8 cellular contexts compared by ENCODE assay signal in genomic region chr6:145813285-145814034, GRCh38. TPM values are rescaled to one million over a fixed set of nuclear protein-coding genes. Genes with fewer than 3 reads are reported as not detected.
DNase-seq lines count a peak whose midpoint lies in the region; TF ChIP-seq lines count a peak whose summit lies in the region.

No MANE protein-coding gene starts in this region.

- 4% methylated on average over 12 of the region's 12 CpGs for WGBS in hepatocyte (ENCODE audit: low lambda C conversion rate, missing lambda C conversion rate)

- H3K27me3 ChIP-seq in hepatocyte (no peaks in the 10 kb centered on the region), skeletal muscle tissue (ENCODE audit: control insufficient read depth in 3 of 3, insufficient read depth in 3 of 3, low read length in 3 of 3) (no peaks in the 10 kb centered on the region)

- H3K4me3 ChIP-seq in hepatocyte (peak overlapping the region; percentile 73), skeletal muscle tissue (ENCODE audit: low read length in 3 of 3) (peak overlapping the region; percentile 77 to 86 (median 84))

- peak overlapping the region; percentile 82 for H3K4me3 Mint-ChIP-seq in activated T-cell treated with anti-CD3 and anti-CD28 coated beads, Interleukin-2, amount 50 U/mL, for 24 hours
- peak overlapping the region; percentile 86 for H3K4me3 Mint-ChIP-seq in activated naive CD8-positive, alpha-beta T cell

- DNase-seq in activated T-cell treated with anti-CD3 and anti-CD28 coated beads, Interleukin-2, amount 50 U/mL, for 24 hours: no peak
- no peak for DNase-seq in activated T-cell treated with anti-CD3 and anti-CD28 coated beads, Interleukin-2, amount 50 U/mL, for 48 hours
- DNase-seq in hepatocyte (ENCODE audit: low spot score) (peak; percentile 11), GM19238 (ENCODE audit: insufficient read length, low spot score) (no peak)
- DNase-seq in stimulated activated CD4-positive, alpha-beta T cell treated with anti-CD3 and anti-CD28 coated beads, Interleukin-1b, Interleukin-23, amount 100 ng/mL, for 48 hours: no peak

- H3K4me1 Mint-ChIP-seq in activated T-cell treated with anti-CD3 and anti-CD28 coated beads, Interleukin-2, amount 50 U/mL, for 24 hours (ENCODE audit: low read depth): peaks cover 59% of the 10 kb centered on the region
- peaks cover 54% of the 10 kb centered on the region for H3K4me1 Mint-ChIP-seq in activated naive CD8-positive, alpha-beta T cell (ENCODE audit: low read depth)

- H3K36me3 Mint-ChIP-seq in activated T-cell treated with anti-CD3 and anti-CD28 coated beads, Interleukin-2, amount 50 U/mL, for 24 hours (ENCODE audit: low read depth): peaks cover 10% of the 10 kb centered on the region
- peaks cover 8% of the 10 kb centered on the region for H3K36me3 Mint-ChIP-seq in activated naive CD8-positive, alpha-beta T cell

- H3K36me3 ChIP-seq in KOPT-K1 (ENCODE audit: insufficient read depth, low read length): no peaks in the 10 kb centered on the region
- no peaks in the 10 kb centered on the region for H3K36me3 ChIP-seq in hepatocyte (replicated peaks; ENCODE audit: insufficient read depth, low read depth)
- H3K36me3 ChIP-seq in skeletal muscle tissue (ENCODE audit: control insufficient read depth in 3 of 3, insufficient read depth in 3 of 3, low read length in 3 of 3): no peaks in the 10 kb centered on the region

- peak overlapping the region; percentile 76 for H3K4me2 ChIP-seq in hepatocyte

- H3K4me1 ChIP-seq in hepatocyte (ENCODE audit: insufficient read depth) (peaks cover 37% of the 10 kb centered on the region), skeletal muscle tissue (ENCODE audit: control insufficient read depth in 3 of 3, insufficient read depth in 3 of 3, low read length in 3 of 3) (peaks cover 19 to 30% (median 24%) of the 10 kb centered on the region in 3 donors)

- peak overlapping the region; percentile 84 for H2AFZ ChIP-seq in hepatocyte

- H3K27ac ChIP-seq in KOPT-K1 (ENCODE audit: low read depth, low read length, poor library complexity, severe bottlenecking) (peak overlapping the region; percentile 92), hepatocyte (peak overlapping the region; percentile 95), skeletal muscle tissue (ENCODE audit: low read depth, low read length) (peak overlapping the region; percentile 97)

- H3K79me2 ChIP-seq in hepatocyte: peaks cover 60% of the 10 kb centered on the region

- H3K9me3 ChIP-seq in KOPT-K1 (ENCODE audit: insufficient read depth, low read length, poor library complexity, severe bottlenecking): no peaks in the 10 kb centered on the region
- H3K9me3 ChIP-seq in hepatocyte (ENCODE audit: low read depth): no peaks in the 10 kb centered on the region
- H3K9me3 ChIP-seq in skeletal muscle tissue (ENCODE audit: control insufficient read depth in 3 of 3, low read length in 3 of 3): no peaks in the 10 kb centered on the region

- H4K20me1 ChIP-seq in hepatocyte (ENCODE audit: insufficient read depth, poor library complexity, severe bottlenecking): peaks cover 25% of the 10 kb centered on the region

- peak overlapping the region; percentile 86 to 97 (median 87) for H3K9ac ChIP-seq in skeletal muscle tissue (ENCODE audit: low read depth in 1 of 3, low read length in 3 of 3)

- H3K9me3 Mint-ChIP-seq in activated T-cell treated with anti-CD3 and anti-CD28 coated beads, Interleukin-2, amount 50 U/mL, for 24 hours: no peaks in the 10 kb centered on the region
- H3K9me3 Mint-ChIP-seq in activated naive CD8-positive, alpha-beta T cell (ENCODE audit: low read depth): no peaks in the 10 kb centered on the region

- no peaks in the 10 kb centered on the region for H3K27me3 Mint-ChIP-seq in activated T-cell treated with anti-CD3 and anti-CD28 coated beads, Interleukin-2, amount 50 U/mL, for 24 hours
- H3K27me3 Mint-ChIP-seq in activated naive CD8-positive, alpha-beta T cell: no peaks in the 10 kb centered on the region

- no peaks in the 10 kb centered on the region for H3K9me2 ChIP-seq in hepatocyte (replicated peaks; ENCODE audit: insufficient read depth)

- no peak for TF ChIP-seq CTCF in hepatocyte (IDR thresholded peaks at IDR 0.05; ENCODE audit: poor library complexity)

- H3K27ac Mint-ChIP-seq in activated T-cell treated with anti-CD3 and anti-CD28 coated beads, Interleukin-2, amount 50 U/mL, for 24 hours: peak overlapping the region; percentile 87
- H3K27ac Mint-ChIP-seq in activated naive CD8-positive, alpha-beta T cell: peak overlapping the region; percentile 42

RNA-seq across cellular contexts. Expression of gene FBXO30, which starts 1.1 kb away (rescaled TPM):
- total RNA-seq in hepatocyte: 9.0 and 9.1 TPM in 2 replicates
- polyA plus RNA-seq in hepatocyte: 2.0 and 2.8 TPM in 2 replicates
- 14.1 TPM for total RNA-seq in skeletal muscle tissue
